Comparison of ENCODE assay signal across 13 cellular contexts in genomic region chr21:30718239-30718909, GRCh38. TPM values are rescaled to one million over a fixed set of nuclear protein-coding genes. Genes with fewer than 3 reads are reported as not detected.
DNase-seq lines count a peak whose midpoint lies in the region; ATAC-seq, FAIRE-seq and TF ChIP-seq lines count a peak whose summit lies in the region.
"Had no signal": no experiment of that assay in that cellular context is flagged by ENCODE, and none has a peak within 500 bp of the region (broad histone marks: within the 10 kb centered on the region; RNA-seq: fewer than 3 reads in every experiment).

Gene KRTAP21-3, minus strand, starts transcription at chr21:30718777. Its CDS starts 18 bp downstream, at chr21:30718759.

- POLR2A ChIA-PET in PC-3 (lab: Charles Lee; ENCODE audit: unreplicated experiment): no interaction called here
- POLR2A ChIA-PET in WTC11 (lab: Charles Lee): no interaction called here

- TSS peak; percentile 64 for BruUV-seq in PC-3 (replicated peaks; lab: Mats Ljungman, UMichigan)

- H3K9ac ChIP-seq in PC-3 (ENCODE audit: low read length): peak within 1 kb of the TSS; percentile 47

- H4K20me1 ChIP-seq in PC-3 (ENCODE audit: low read length): no peaks in the 10 kb centered on the region

- no peaks in the 10 kb centered on the region for H3K36me3 ChIP-seq in PC-3 (ENCODE audit: low read depth, low read length)
- H3K36me3 ChIP-seq: left lung had no signal

- DNase-seq in stimulated activated CD4-positive, alpha-beta T cell treated with anti-CD3 and anti-CD28 coated beads, Interleukin-15, amount 100 ng/mL, for 24 hours: peak; percentile 31
- DNase-seq in stimulated activated CD4-positive, alpha-beta T cell treated with anti-CD3 and anti-CD28 coated beads, Interleukin-12 subunit alpha, Interleukin-12 subunit beta, amount 100 ng/mL, for 4 hours: no peak
- DNase-seq in PC-3: peak; percentile 94
- DNase-seq in astrocyte of the hippocampus (ENCODE audit: low read depth, low spot score): peak; percentile 16
- DNase-seq in urothelium cell line (ENCODE audit: low spot score): peak; percentile 63
- no peak for DNase-seq in WTC11 (ENCODE audit: low spot score)
- no peak for DNase-seq in stimulated activated naive CD4-positive, alpha-beta T cell treated with Interleukin-2 at 50 U/mL for 16 hours (lab: John Stamatoyannopoulos, UW)
- DNase-seq in NCI-H2196 treated with DMSO at 0.1 percent for 48 hours (lab: John Stamatoyannopoulos, UW; ENCODE audit: unreplicated experiment): no peak
- DNase-seq: GOT3, left lung, NCI-H774 had no signal

- H3K9me3 ChIP-seq in PC-3 (ENCODE audit: low read length): no peaks in the 10 kb centered on the region
- H3K9me3 ChIP-seq: left lung had no signal

- H3K27me3 Mint-ChIP-seq in WTC11 (ENCODE audit: low read depth): no peaks in the 10 kb centered on the region

- TF ChIP-seq CTCF in PC-3 (conservative IDR thresholded peaks at IDR 0.05; ENCODE audit: low read depth, low read length): no peak
- no peak for TF ChIP-seq CTCF in WTC11 (IDR thresholded peaks at IDR 0.05)

- peak within 1 kb of the TSS; percentile 63 for H3K4me2 ChIP-seq in PC-3 (ENCODE audit: low read length)

- H3K4me1 ChIP-seq in PC-3 (ENCODE audit: insufficient read depth, low read length): peaks cover 46% of the 10 kb centered on the region
- H3K4me1 ChIP-seq: left lung had no signal

- no peaks in the 10 kb centered on the region for H3K79me2 ChIP-seq in PC-3 (ENCODE audit: low read length)

- H2AFZ ChIP-seq in PC-3 (ENCODE audit: low read length): no peak within 1 kb of the TSS

- intact Hi-C loops in PC-3 (cut with micrococcal nuclease): no loop called here

- peak within 1 kb of the TSS; percentile 90 for H3K27ac ChIP-seq in PC-3 (ENCODE audit: low read length)
- H3K27ac ChIP-seq: left lung had no signal

- no peaks in the 10 kb centered on the region for H3K9me2 ChIP-seq in PC-3 (replicated peaks; ENCODE audit: low read length)

- no peaks in the 10 kb centered on the region for H3K27me3 ChIP-seq in PC-3 (ENCODE audit: low read length)
- H3K27me3 ChIP-seq: left lung had no signal

- peaks cover 4% of the 10 kb centered on the region for H3F3A ChIP-seq in PC-3 (ENCODE audit: low read length, unreplicated experiment)

- no peaks in the 10 kb centered on the region for H3K36me3 Mint-ChIP-seq in WTC11

- peak; percentile 66 for ATAC-seq in PC-3
- ATAC-seq in WTC11: no peak
- ATAC-seq: left lung had no signal

- no peak within 1 kb of the TSS for H3K4me3 ChIP-seq in PC-3 (ENCODE audit: low read length)
- H3K4me3 ChIP-seq: left lung had no signal

- no peak within 1 kb of the TSS for H3K27ac Mint-ChIP-seq in WTC11

- no peaks in the 10 kb centered on the region for H3K4me1 Mint-ChIP-seq in WTC11
- H3K4me1 Mint-ChIP-seq: neural crest cell had no signal

- CTCF ChIA-PET in PC-3 (lab: Charles Lee) (no interaction called here), WTC11 (lab: Charles Lee) (no interaction called here)

- no peak within 1 kb of the TSS for H3K4me3 Mint-ChIP-seq in WTC11
- H3K4me3 Mint-ChIP-seq: neural crest cell had no signal

- no peaks in the 10 kb centered on the region for H3K9me3 Mint-ChIP-seq in WTC11

- FAIRE-seq in urothelium cell line (lab: Jason Lieb, UNC): peak; percentile 83

TF ChIP-seq in WTC11, 78 proteins besides CTCF, POLR2A, EP300 and RAD21:
- TF ChIP-seq HMGXB4 (CRISPR knock-in tag; IDR thresholded peaks at IDR 0.05): no peak
- TF ChIP-seq ATF1 (CRISPR knock-in tag; IDR thresholded peaks at IDR 0.05): no peak
- no peak for TF ChIP-seq ZNF138 (CRISPR knock-in tag; conservative IDR thresholded peaks at IDR 0.05)
- no peak for TF ChIP-seq GTF2I (CRISPR knock-in tag; conservative IDR thresholded peaks at IDR 0.05)
- TF ChIP-seq KAT7 (CRISPR knock-in tag; IDR thresholded peaks at IDR 0.05; ENCODE audit: borderline replicate concordance): no peak
- TF ChIP-seq TEAD4 (CRISPR knock-in tag; IDR thresholded peaks at IDR 0.05): no peak
- no peak for TF ChIP-seq CREB1 (CRISPR knock-in tag; IDR thresholded peaks at IDR 0.05)
- no peak for TF ChIP-seq ZNF219 (CRISPR knock-in tag; IDR thresholded peaks at IDR 0.05; ENCODE audit: borderline replicate concordance)
- TF ChIP-seq ZNF317 (CRISPR knock-in tag; IDR thresholded peaks at IDR 0.05; ENCODE audit: borderline replicate concordance, low read depth): no peak
- no peak for TF ChIP-seq ZMAT4 (CRISPR knock-in tag; IDR thresholded peaks at IDR 0.05)
- no peak for TF ChIP-seq FOXP4 (CRISPR knock-in tag; IDR thresholded peaks at IDR 0.05)
- no peak for TF ChIP-seq ZNF425 (CRISPR knock-in tag; conservative IDR thresholded peaks at IDR 0.05)

RNA-seq across cellular contexts. Expression of gene KRTAP21-3, which starts in this region (rescaled TPM):
- total RNA-seq in PC-3 (2014; rRNA removed) (not detected in 2 replicates), WTC11 (2021) (not detected in 3 replicates)
- total RNA-seq: cerebellum, left lung, neural crest cell had no signal

Comparison
In these comparisons a context has a peak if more than half of its experiments do, and no peak if none do; other contexts are left out.
1. DNase-seq: peak in stimulated activated CD4-positive, alpha-beta T cell treated with anti-CD3 and anti-CD28 coated beads, Interleukin-15, amount 100 ng/mL, for 24 hours (single experiment), astrocyte of the hippocampus (single experiment) and urothelium cell line (single experiment); none in stimulated activated CD4-positive, alpha-beta T cell treated with anti-CD3 and anti-CD28 coated beads, Interleukin-12 subunit alpha, Interleukin-12 subunit beta, amount 100 ng/mL, for 4 hours (single experiment), WTC11 (single experiment), stimulated activated naive CD4-positive, alpha-beta T cell treated with Interleukin-2 at 50 U/mL for 16 hours (single experiment) and NCI-H2196 treated with DMSO at 0.1 percent for 48 hours (single experiment).
2. Peak in DNase-seq, ATAC-seq, H3K27ac ChIP-seq, H3K9ac ChIP-seq and H3K4me2 ChIP-seq in PC-3; RNA of the gene not detected or under 1 TPM.